In genomic region chr6:169234634-169235033, GRCh38 we compare ENCODE assay signal across 17 cellular contexts. TPM values are rescaled to one million over a fixed set of nuclear protein-coding genes. Genes with fewer than 3 reads are reported as not detected.
A peak's percentile ranks its signal among the peaks of the same experiment; 100 is the strongest.
DNase-seq lines count a peak whose midpoint lies in the region; ATAC-seq, FAIRE-seq and TF ChIP-seq lines count a peak whose summit lies in the region.
"Had no signal": no experiment of that assay in that cellular context is flagged by ENCODE, and none has a peak within 500 bp of the region (broad histone marks: within the 10 kb centered on the region; RNA-seq: fewer than 3 reads in every experiment).

No MANE protein-coding gene starts in this region.

- no peak for TF ChIP-seq EP300 in suprapubic skin (IDR thresholded peaks at IDR 0.05)

- peaks cover 5% of the 10 kb centered on the region for H3K9me3 Mint-ChIP-seq in endothelial cell (ENCODE audit: unreplicated experiment)

- H3K4me3 Mint-ChIP-seq in endothelial cell (ENCODE audit: unreplicated experiment): no peak overlapping the region
- H3K4me3 Mint-ChIP-seq: CD8-positive, alpha-beta memory T cell; GM23338; H9 had no signal

- H3K27me3 Mint-ChIP-seq in endothelial cell (ENCODE audit: unreplicated experiment): peaks cover 13% of the 10 kb centered on the region

- H3K27ac ChIP-seq in suprapubic skin (no peak overlapping the region), small intestine (ENCODE audit: low read depth in 1 of 2, low read length in 1 of 2) (no peak overlapping the region)
- H3K27ac ChIP-seq: 22Rv1, BLaER1 had no signal

- 92% methylated on average over 18 of the region's 18 CpGs for WGBS in suprapubic skin
- WGBS in small intestine, 3 donors: 92 to 97% (median 92%) methylated on average over 18 of the region's 18 CpGs

- ATAC-seq in GM18870 (IDR thresholded peaks at IDR 0.05; ENCODE audit: unreplicated experiment) (no peak), GM18505 (IDR thresholded peaks at IDR 0.05; ENCODE audit: unreplicated experiment) (no peak)
- ATAC-seq: GM23338 had no signal

- FAIRE-seq in small intestine (lab: Jason Lieb, UNC): no peak

- H3K36me3 Mint-ChIP-seq in endothelial cell (ENCODE audit: low read depth, unreplicated experiment): peaks cover 14% of the 10 kb centered on the region
- H3K36me3 Mint-ChIP-seq: CD8-positive, alpha-beta memory T cell had no signal

- TF ChIP-seq CTCF in endothelial cell (IDR thresholded peaks at IDR 0.05; ENCODE audit: unreplicated experiment) (no peak), suprapubic skin (IDR thresholded peaks at IDR 0.05) (no peak)

- H3K4me1 ChIP-seq in suprapubic skin (peaks cover 4% of the 10 kb centered on the region), small intestine (ENCODE audit: control insufficient read depth in 2 of 2, insufficient read depth in 1 of 2, low read depth in 1 of 2, low read length in 1 of 2) (no peaks in the 10 kb centered on the region)
- H3K4me1 ChIP-seq: BLaER1, Caco-2 had no signal

- H3K27ac Mint-ChIP-seq in endothelial cell (ENCODE audit: unreplicated experiment): peak overlapping the region; percentile 10
- H3K27ac Mint-ChIP-seq: GM23338, H9 had no signal

- H3K4me3 ChIP-seq in suprapubic skin (no peak overlapping the region), small intestine (ENCODE audit: low read depth in 1 of 2, low read length in 2 of 2) (no peak overlapping the region)
- H3K4me3 ChIP-seq: BLaER1, GM23338 had no signal

- DNase-seq in activated effector memory CD4-positive, alpha-beta T cell treated with anti-CD3 and anti-CD28 coated beads, Interleukin-2, amount 50 U/mL, for 16 hours: peak; percentile 53
- DNase-seq in activated effector memory CD4-positive, alpha-beta T cell treated with Interleukin-2 at 50 U/mL for 16 hours: no peak
- no peak for DNase-seq in endothelial cell (ENCODE audit: low spot score)
- peak; percentile 74 for DNase-seq in posterior vena cava (ENCODE audit: low spot score)
- DNase-seq in suprapubic skin (ENCODE audit: low spot score in 2 of 2): peak; percentile 48 to 65
- DNase-seq in small intestine: no peak
- DNase-seq: AML-193; Caco-2; CD8-positive, alpha-beta memory T cell; DMS53; GF-D8; H9 had no signal

- H3K36me3 ChIP-seq in suprapubic skin (peaks cover 51% of the 10 kb centered on the region), small intestine (ENCODE audit: control insufficient read depth in 2 of 2, insufficient read depth in 2 of 2, low read length in 2 of 2) (peaks cover 0 to 2% of the 10 kb centered on the region in 2 donors)
- H3K36me3 ChIP-seq: BLaER1 had no signal

- intact Hi-C loops in posterior vena cava (cut with DNase I): no loop called here

- peaks cover 6% of the 10 kb centered on the region for H3K4me1 Mint-ChIP-seq in endothelial cell (ENCODE audit: unreplicated experiment)
- H3K4me1 Mint-ChIP-seq: CD8-positive, alpha-beta memory T cell; GM23338 had no signal

- H3K9me3 ChIP-seq in suprapubic skin (no peaks in the 10 kb centered on the region), small intestine (ENCODE audit: control insufficient read depth, low read depth) (no peaks in the 10 kb centered on the region)

- no peaks in the 10 kb centered on the region for H3K27me3 ChIP-seq in suprapubic skin
- no peaks in the 10 kb centered on the region for H3K27me3 ChIP-seq in small intestine (ENCODE audit: control insufficient read depth in 2 of 2, insufficient read depth in 2 of 2, low read length in 2 of 2)
- H3K27me3 ChIP-seq: BLaER1 had no signal

- TF ChIP-seq POLR2A in suprapubic skin (IDR thresholded peaks at IDR 0.05): no peak
- no peak for TF ChIP-seq POLR2A in GM18505 (IDR thresholded peaks at IDR 0.05; ENCODE audit: borderline replicate concordance, extremely low read depth, insufficient read depth, insufficient read length)

RNA-seq across cellular contexts. Expression of gene THBS2, which starts 19.0 kb away (rescaled TPM):
- total RNA-seq in endothelial cell (ENCODE audit: unreplicated experiment) (0.23 TPM), posterior vena cava (100 to 1,000 TPM; 358 to 373 TPM), suprapubic skin (100 to 1,000 TPM in 2 of 4 donors, 10 to 100 TPM in 2; 80.9 to 149 (median 107) TPM)
- polyA plus RNA-seq in small intestine: 1 to 10 TPM in 1 of 3 donors, under 1 TPM in 2; 0.45 to 4.7 (median 0.81) TPM
- total RNA-seq: CD8-positive, alpha-beta memory T cell had no signal

Comparison
In these comparisons a context has a peak if more than half of its experiments do, and no peak if none do; other contexts are left out.
1. DNase-seq: peak in activated effector memory CD4-positive, alpha-beta T cell treated with anti-CD3 and anti-CD28 coated beads, Interleukin-2, amount 50 U/mL, for 16 hours (single experiment), posterior vena cava (single experiment) and suprapubic skin (2 of 2); none in activated effector memory CD4-positive, alpha-beta T cell treated with Interleukin-2 at 50 U/mL for 16 hours (single experiment), endothelial cell (single experiment) and small intestine (single experiment).
2. RNA of gene THBS2, which starts 19.0 kb away (total RNA-seq): 358 to 373 TPM in posterior vena cava and 80.9 to 149 TPM in suprapubic skin; 0.23 TPM in endothelial cell (single experiment); every median in the first group is over 10 times any median in the second.